Comparison of ENCODE assay signal across 1 cellular context in genomic region chr3:56799251-56799882, GRCh38.
TF ChIP-seq lines count a peak whose summit lies in the region.

No MANE protein-coding gene starts in this region.

TF ChIP-seq in GM12878, 131 proteins besides CTCF, POLR2A, EP300 and RAD21 (continued from another document and continues in another):
- no peak for TF ChIP-seq USF2 (IDR thresholded peaks at IDR 0.05; ENCODE audit: borderline replicate concordance, low read depth, low read length)
- no peak for TF ChIP-seq ZBED1 (IDR thresholded peaks at IDR 0.05; ENCODE audit: borderline replicate concordance)
- no peak for TF ChIP-seq EGR1 (IDR thresholded peaks at IDR 0.05; ENCODE audit: borderline replicate concordance in 1 of 2, low read depth in 2 of 2, low read length in 2 of 2)
- no peak for TF ChIP-seq CBX5 (IDR thresholded peaks at IDR 0.05; ENCODE audit: low read depth)
- peak; percentile 73 for TF ChIP-seq SKIL (IDR thresholded peaks at IDR 0.05; ENCODE audit: low read depth, poor library complexity, severe bottlenecking)
- TF ChIP-seq RAD51 (IDR thresholded peaks at IDR 0.05) = no peak
- TF ChIP-seq HDAC6 (IDR thresholded peaks at IDR 0.05; ENCODE audit: unreplicated experiment) = no peak
- peak; percentile 64; the same call in 1 of the 2 replicates for TF ChIP-seq NBN (IDR thresholded peaks at IDR 0.05)
- TF ChIP-seq TCF7 (IDR thresholded peaks at IDR 0.05; ENCODE audit: borderline replicate concordance) = no peak
- TF ChIP-seq MEF2A (IDR thresholded peaks at IDR 0.05; ENCODE audit: insufficient read depth, low read depth, low read length) = no peak
- no peak for TF ChIP-seq ETV6 (conservative IDR thresholded peaks at IDR 0.05 in 1 of 2, IDR thresholded peaks at IDR 0.05 in 1 of 2; ENCODE audit: borderline replicate concordance in 1 of 2, low read depth in 1 of 2)
- TF ChIP-seq ZBTB4 (CRISPR knock-in tag; IDR thresholded peaks at IDR 0.05) = no peak
- no peak for TF ChIP-seq RCOR1 (conservative IDR thresholded peaks at IDR 0.05; ENCODE audit: low read depth, low read length)
- TF ChIP-seq NRF1 (conservative IDR thresholded peaks at IDR 0.05; ENCODE audit: low read depth, low read length) = no peak
- peak; percentile 31; the same call in 1 of the 2 replicates for TF ChIP-seq ATF7 (IDR thresholded peaks at IDR 0.05; ENCODE audit: low read depth)
- TF ChIP-seq RELA (IDR thresholded peaks at IDR 0.05; ENCODE audit: borderline replicate concordance, partially characterized antibody) = no peak
- peak; percentile 69 for TF ChIP-seq SMC3 (IDR thresholded peaks at IDR 0.05; ENCODE audit: borderline replicate concordance, low read length)
- peak; percentile 54; the same call in 1 of the 2 replicates for TF ChIP-seq MXI1 (IDR thresholded peaks at IDR 0.05; ENCODE audit: low read depth, low read length)
- peak; percentile 38; the same call in 1 of the 2 replicates for TF ChIP-seq SMARCA5 (IDR thresholded peaks at IDR 0.05)
- no peak for TF ChIP-seq MYB (IDR thresholded peaks at IDR 0.05; ENCODE audit: borderline replicate concordance, low read depth, low read length)
- no peak for TF ChIP-seq TARDBP (IDR thresholded peaks at IDR 0.05; ENCODE audit: borderline replicate concordance)
- TF ChIP-seq STAT3 (IDR thresholded peaks at IDR 0.05; ENCODE audit: low read depth, low read length) = no peak
- TF ChIP-seq FOS (IDR thresholded peaks at IDR 0.05; ENCODE audit: borderline replicate concordance, extremely low read depth, insufficient read length) = no peak
- TF ChIP-seq E2F4 (IDR thresholded peaks at IDR 0.05; ENCODE audit: low read depth, low read length) = no peak
- TF ChIP-seq RB1 (IDR thresholded peaks at IDR 0.05; ENCODE audit: borderline replicate concordance) = no peak; the same call in 1 of the 2 replicates
- no peak for TF ChIP-seq CBFB (IDR thresholded peaks at IDR 0.05; ENCODE audit: low read depth)
- no peak for TF ChIP-seq RBBP5 (conservative IDR thresholded peaks at IDR 0.05)
- peak; percentile 87; the same call in 1 of the 2 replicates for TF ChIP-seq ESRRA (IDR thresholded peaks at IDR 0.05; ENCODE audit: low read length)
- no peak for TF ChIP-seq NFXL1 (IDR thresholded peaks at IDR 0.05; ENCODE audit: borderline replicate concordance)
- no peak for TF ChIP-seq WRNIP1 (IDR thresholded peaks at IDR 0.05; ENCODE audit: borderline replicate concordance, low read depth, low read length)
- no peak for TF ChIP-seq PAX5 (IDR thresholded peaks at IDR 0.05; ENCODE audit: borderline replicate concordance, low read depth, low read length)
- TF ChIP-seq MTA3 (IDR thresholded peaks at IDR 0.05; ENCODE audit: borderline replicate concordance, low read length) = no peak
- TF ChIP-seq ASH2L (IDR thresholded peaks at IDR 0.05; ENCODE audit: borderline replicate concordance, low read depth) = no peak
- TF ChIP-seq NR2F1 (conservative IDR thresholded peaks at IDR 0.05) = 0 out of 2 replicates have a peak, but pooled peaks have one; percentile 24
- TF ChIP-seq BCL11A (IDR thresholded peaks at IDR 0.05; ENCODE audit: low read depth, low read length) = no peak
- TF ChIP-seq IRF4 (IDR thresholded peaks at IDR 0.05; ENCODE audit: low read depth, low read length) = no peak
- TF ChIP-seq TCF12 (IDR thresholded peaks at IDR 0.05; ENCODE audit: low read depth, low read length) = no peak
- no peak for TF ChIP-seq JUNB (IDR thresholded peaks at IDR 0.05)
- TF ChIP-seq BHLHE40 (IDR thresholded peaks at IDR 0.05; ENCODE audit: borderline replicate concordance in 1 of 2, low read depth in 2 of 2, low read length in 1 of 2) = no peak
- no peak for TF ChIP-seq RFX5 (IDR thresholded peaks at IDR 0.05; ENCODE audit: low read depth, low read length)
- peak; percentile 17; the same call in 1 of the 2 replicates for TF ChIP-seq STAT1 (conservative IDR thresholded peaks at IDR 0.05)
- no peak for TF ChIP-seq EED (IDR thresholded peaks at IDR 0.05; ENCODE audit: low read depth)
- TF ChIP-seq BCLAF1 (IDR thresholded peaks at IDR 0.05) = no peak
- no peak for TF ChIP-seq HCFC1 (IDR thresholded peaks at IDR 0.05; ENCODE audit: low read length)
- no peak for TF ChIP-seq CUX1 (IDR thresholded peaks at IDR 0.05; ENCODE audit: insufficient replicate concordance, low read depth, low read length)
- no peak for TF ChIP-seq USF1 (IDR thresholded peaks at IDR 0.05; ENCODE audit: borderline replicate concordance, extremely low read length, insufficient read depth, low read depth, low read length)
- no peak for TF ChIP-seq SPI1 (IDR thresholded peaks at IDR 0.05; ENCODE audit: borderline replicate concordance, insufficient read depth, low read depth, low read length)
- no peak for TF ChIP-seq ZBTB33 (IDR thresholded peaks at IDR 0.05)
- TF ChIP-seq CEBPB (IDR thresholded peaks at IDR 0.05; ENCODE audit: borderline replicate concordance in 1 of 2, low read depth in 2 of 2, low read length in 2 of 2) = no peak
- no peak for TF ChIP-seq NFIC (IDR thresholded peaks at IDR 0.05; ENCODE audit: low read depth, low read length)
- no peak for TF ChIP-seq IKZF2 (IDR thresholded peaks at IDR 0.05)
